ENCODE assay signal across 8 cellular contexts in the genomic region with DNA sequence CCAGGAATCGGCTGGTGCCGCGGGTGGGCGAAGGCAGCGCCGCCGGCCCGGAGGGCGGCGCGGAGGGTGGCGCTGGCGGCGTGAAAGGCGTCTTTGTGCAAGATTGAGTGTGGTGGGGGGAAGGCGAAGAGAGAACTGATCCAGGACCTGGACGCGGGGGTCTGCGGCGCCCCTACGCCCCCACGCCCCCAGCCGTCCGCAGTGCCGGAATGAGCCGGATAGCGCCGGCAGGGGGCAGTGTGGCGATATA. TPM values are rescaled to one million over a fixed set of nuclear protein-coding genes. Genes with fewer than 3 reads are reported as not detected.
DNase-seq lines count a peak whose midpoint lies in the region; ATAC-seq, FAIRE-seq and TF ChIP-seq lines count a peak whose summit lies in the region.

No MANE protein-coding gene starts in this region.

- H3K4me1 ChIP-seq in CD8-positive, alpha-beta memory T cell (ENCODE audit: insufficient read depth, low read length) = peaks cover 36% of the 10 kb centered on the region
- H3K4me1 ChIP-seq in body of pancreas (peaks cover 14% of the 10 kb centered on the region), keratinocyte (ENCODE audit: control insufficient read depth, extremely low read depth, insufficient read depth, low read length) (peaks cover 16% of the 10 kb centered on the region)

- H3K9me3 ChIP-seq in CD8-positive, alpha-beta memory T cell (ENCODE audit: low read length) = no peaks in the 10 kb centered on the region
- H3K9me3 ChIP-seq in body of pancreas (no peaks in the 10 kb centered on the region), keratinocyte (ENCODE audit: control insufficient read depth, low read depth, low read length) (no peaks in the 10 kb centered on the region)

- H3K27me3 Mint-ChIP-seq in CD8-positive, alpha-beta memory T cell = peaks cover 35 to 48% of the 10 kb centered on the region in 2 donors

- intact Hi-C loops in body of pancreas (cut with DNase I) = no loop called here

- WGBS in body of pancreas, 2 donors = 0 to 1% methylated on average over 10 to 29 of the region's 29 CpGs

- peak; percentile 46 to 73 (median 57) for TF ChIP-seq CTCF in body of pancreas (IDR thresholded peaks at IDR 0.05)
- peak in 2 of 3 experiments; percentile 82 to 88 for TF ChIP-seq CTCF in keratinocyte (optimal IDR thresholded peaks at IDR 0.05 in 1 of 3, IDR thresholded peaks at IDR 0.05 in 1 of 3, conservative IDR thresholded peaks at IDR 0.05 in 1 of 3; ENCODE audit: extremely low read depth in 1 of 3, insufficient read depth in 2 of 3, low read length in 3 of 3)

- TF ChIP-seq POLR2A in body of pancreas (IDR thresholded peaks at IDR 0.05) = no peak

- peaks cover 38 to 50% (median 48%) of the 10 kb centered on the region in 3 donors for H3K4me1 Mint-ChIP-seq in CD8-positive, alpha-beta memory T cell

- no peak for FAIRE-seq in keratinocyte (lab: Jason Lieb, UNC)

- ATAC-seq in body of pancreas (no peak), GM18519 (IDR thresholded peaks at IDR 0.05; ENCODE audit: low FRiP score, unreplicated experiment) (no peak)

- peak overlapping the region; percentile 77 for H3K9ac ChIP-seq in keratinocyte (ENCODE audit: control insufficient read depth, extremely low read depth, insufficient read depth, low read length)

- peak overlapping the region; percentile 73 for H3K4me3 ChIP-seq in CD8-positive, alpha-beta memory T cell (ENCODE audit: low read length)
- H3K4me3 ChIP-seq in body of pancreas (peak overlapping the region; percentile 39 to 52), keratinocyte (ENCODE audit: control insufficient read depth in 2 of 3, extremely low read depth in 1 of 3, insufficient read depth in 2 of 3, low read depth in 1 of 3, low read length in 3 of 3) (peak overlapping the region; percentile 64 to 97 (median 96))

- DNase-seq in CD8-positive, alpha-beta memory T cell = peak; percentile 21 to 58 (median 34)
- DNase-seq in RPMI8226 = peak; percentile 45
- peak in 2 of 4 donors; percentile 48 to 62 for DNase-seq in body of pancreas
- DNase-seq in keratinocyte (ENCODE audit: low read depth, low spot score) = no peak
- peak in 2 of 3 donors; percentile 23 to 37 for DNase-seq in stimulated activated CD4-positive, alpha-beta T cell treated with anti-CD3 and anti-CD28 coated beads, Interleukin-12 subunit alpha, Interleukin-12 subunit beta, amount 100 ng/mL, for 48 hours (ENCODE audit: low read depth in 2 of 3, low spot score in 1 of 3)
- DNase-seq in RKO (ENCODE audit: low spot score) = no peak
- DNase-seq in mesenteric fat pad (ENCODE audit: low spot score) = no peak

- no peak overlapping the region for H3K27ac ChIP-seq in CD8-positive, alpha-beta memory T cell (ENCODE audit: low read depth, low read length)
- H3K27ac ChIP-seq in body of pancreas (peak overlapping the region in 1 of 4 donors; percentile 56), keratinocyte (ENCODE audit: control insufficient read depth, insufficient read depth, low read length) (peak overlapping the region; percentile 61)

- peaks cover 0 to 6% (median 0%) of the 10 kb centered on the region in 5 donors for H3K9me3 Mint-ChIP-seq in CD8-positive, alpha-beta memory T cell

- H3K36me3 Mint-ChIP-seq in CD8-positive, alpha-beta memory T cell = peaks cover 0 to 7% (median 0%) of the 10 kb centered on the region in 3 donors

- H3K27me3 ChIP-seq in CD8-positive, alpha-beta memory T cell (ENCODE audit: insufficient read depth, low read length, poor library complexity, severe bottlenecking) = peaks cover 26% of the 10 kb centered on the region
- H3K27me3 ChIP-seq in body of pancreas (no peaks in the 10 kb centered on the region), keratinocyte (ENCODE audit: control insufficient read depth, extremely low read depth, insufficient read depth, low read length) (no peaks in the 10 kb centered on the region)

- no peaks in the 10 kb centered on the region for H3K36me3 ChIP-seq in CD8-positive, alpha-beta memory T cell (ENCODE audit: insufficient read depth, low read length)
- no peaks in the 10 kb centered on the region for H3K36me3 ChIP-seq in body of pancreas (replicated peaks in 1 of 2; ENCODE audit: insufficient read depth in 1 of 2, low read depth in 2 of 2)
- no peaks in the 10 kb centered on the region for H3K36me3 ChIP-seq in keratinocyte (ENCODE audit: control insufficient read depth in 2 of 2, extremely low read depth in 1 of 2, insufficient read depth in 2 of 2, low read length in 2 of 2)

- POLR2A ChIA-PET in CD8-positive, alpha-beta memory T cell (lab: Charles Lee) = no interaction called here

- H3K27ac Mint-ChIP-seq in CD8-positive, alpha-beta memory T cell = peak overlapping the region in 1 of 8 donors; percentile 9

- H3K4me3 Mint-ChIP-seq in CD8-positive, alpha-beta memory T cell = peak overlapping the region; percentile 80 to 99 (median 94)

- H3K79me2 ChIP-seq in keratinocyte (ENCODE audit: control insufficient read depth, insufficient read depth, low read length) = peaks cover 5% of the 10 kb centered on the region

- peak overlapping the region; percentile 93 for H2AFZ ChIP-seq in keratinocyte (ENCODE audit: control insufficient read depth, low read length)

- H4K20me1 ChIP-seq in keratinocyte (ENCODE audit: control insufficient read depth, extremely low read depth, insufficient read depth, low read length) = no peaks in the 10 kb centered on the region

- dilution Hi-C loops in keratinocyte (cut with MboI; ENCODE audit: extremely low pct_ligation_motif_present, low sequenced_read_pairs) = loop anchor here (25.0 kb wide), 1 partner anchor 332 kb away; no protein-coding TSS in a partner anchor

- CTCF ChIA-PET in CD8-positive, alpha-beta memory T cell (lab: Charles Lee) = interaction anchor here (0.9 to 5.1 kb wide), 13 partner anchors 9 to 1538 kb away, joined by 3 to 29 read pairs (median 5); no protein-coding TSS in a partner anchor

- no peaks in the 10 kb centered on the region for H3K9me1 ChIP-seq in keratinocyte (ENCODE audit: control insufficient read depth, extremely low read depth, insufficient read depth, low read length)

- H3K4me2 ChIP-seq in keratinocyte (ENCODE audit: control insufficient read depth, extremely low read depth, insufficient read depth, low read depth, low read length) = peak overlapping the region; percentile 100

RNA-seq across cellular contexts. Expression of a gene that starts 4.5 kb away (rescaled TPM):
- 1 to 10 TPM; 5.1 to 5.2 TPM for total RNA-seq in CD8-positive, alpha-beta memory T cell
- 2.1 TPM for polyA plus RNA-seq in CD8-positive, alpha-beta memory T cell
- total RNA-seq in body of pancreas (10 to 100 TPM; 21.0 to 21.8 TPM), mesenteric fat pad (11.3 TPM)
- 8.5 to 28.7 TPM (median 16.3 TPM) in 3 replicates for polyA plus RNA-seq in keratinocyte
- 5.3 TPM for polyA plus RNA-seq in keratinocyte (2011; ENCODE audit: low read depth)
- 10.9 and 13.1 TPM in 2 replicates for polyA plus RNA-seq in keratinocyte (2011; cell fraction: cytosol; rRNA removed)
- polyA plus RNA-seq in keratinocyte (2011; cell fraction: nucleus; rRNA removed) = 28.1 and 30.9 TPM in 2 replicates
- polyA plus RNA-seq in keratinocyte (2012; ENCODE audit: low replicate concordance) = 5.1 and 20.0 TPM in 2 replicates
- polyA minus RNA-seq in keratinocyte = 15.6 to 76.9 TPM (median 23.9 TPM) in 3 replicates
- polyA minus RNA-seq in keratinocyte (2011; cell fraction: cytosol; rRNA and poly(A)+ RNA removed) = 24.0 TPM
- polyA minus RNA-seq in keratinocyte (2011; cell fraction: nucleus; rRNA and poly(A)+ RNA removed) = 24.3 and 33.9 TPM in 2 replicates

Comparison
In these comparisons a context has a peak if more than half of its experiments do, and no peak if none do; other contexts are left out.
1. DNase-seq: peak in CD8-positive, alpha-beta memory T cell (5 of 5), RPMI8226 (single experiment) and stimulated activated CD4-positive, alpha-beta T cell treated with anti-CD3 and anti-CD28 coated beads, Interleukin-12 subunit alpha, Interleukin-12 subunit beta, amount 100 ng/mL, for 48 hours (2 of 3); none in keratinocyte (single experiment), RKO (single experiment) and mesenteric fat pad (single experiment).
2. H3K4me3 ChIP-seq: peak in every context shown above with its lines; median percentile 96 in keratinocyte; 73 in CD8-positive, alpha-beta memory T cell; 46 in body of pancreas.